Comparison of ENCODE assay signal across 8 cellular contexts in genomic region chr3:195634426-195635261, GRCh38. TPM values are rescaled to one million over a fixed set of nuclear protein-coding genes. Genes with fewer than 3 reads are reported as not detected.
DNase-seq lines count a peak whose midpoint lies in the region; ATAC-seq and TF ChIP-seq lines count a peak whose summit lies in the region.
"Not testable (repeated sequence)": the region's sequence is repeated elsewhere in the genome, so short reads cannot be mapped to it uniquely, and the experiment has no call there.

No MANE protein-coding gene starts in this region.

- peak overlapping the region; percentile 47 for H3K4me3 Mint-ChIP-seq in CD8-positive, alpha-beta T cell
- H3K4me3 Mint-ChIP-seq in activated T-cell treated with anti-CD3 and anti-CD28 coated beads, Interleukin-2, amount 50 U/mL, for 4 hours: peak overlapping the region; percentile 24

- TF ChIP-seq CTCF in CD8-positive, alpha-beta T cell (IDR thresholded peaks at IDR 0.05); esophagus muscularis mucosa (IDR thresholded peaks at IDR 0.05): not testable (repeated sequence)

- not testable (repeated sequence) for H3K4me1 ChIP-seq in CD8-positive, alpha-beta T cell (ENCODE audit: insufficient read depth, low read length); NT2/D1 (ENCODE audit: insufficient read depth, insufficient read length); esophagus muscularis mucosa; mononuclear cell (ENCODE audit: insufficient read depth, low read length)

- CTCF ChIA-PET in CD8-positive, alpha-beta T cell (lab: Charles Lee): not testable (repeated sequence)

- H3K9me3 Mint-ChIP-seq in CD8-positive, alpha-beta T cell; activated T-cell treated with anti-CD3 and anti-CD28 coated beads, Interleukin-2, amount 50 U/mL, for 4 hours: not testable (repeated sequence)

- H3K4me3 ChIP-seq in CD8-positive, alpha-beta T cell (ENCODE audit: low read depth, low read length): peak overlapping the region; percentile 57
- peak overlapping the region; percentile 49 for H3K4me3 ChIP-seq in NT2/D1 (ENCODE audit: insufficient read length, low read depth)
- H3K4me3 ChIP-seq in esophagus muscularis mucosa: peak overlapping the region; percentile 47 to 63 (median 54)
- H3K4me3 ChIP-seq in mononuclear cell (ENCODE audit: low read length): peak overlapping the region; percentile 45

- not testable (repeated sequence) for H3K4me1 Mint-ChIP-seq in CD8-positive, alpha-beta T cell (ENCODE audit: low read depth)
- H3K4me1 Mint-ChIP-seq in activated T-cell treated with anti-CD3 and anti-CD28 coated beads, Interleukin-2, amount 50 U/mL, for 4 hours (ENCODE audit: low read depth): peaks cover 17% of the 10 kb centered on the region

- intact Hi-C loops in CD8-positive, alpha-beta T cell (cut with DNase I, micrococcal nuclease); esophagus muscularis mucosa (cut with DNase I): not testable (repeated sequence)

- H3K27me3 Mint-ChIP-seq in CD8-positive, alpha-beta T cell (ENCODE audit: low read depth); activated T-cell treated with anti-CD3 and anti-CD28 coated beads, Interleukin-2, amount 50 U/mL, for 4 hours (ENCODE audit: low read depth): not testable (repeated sequence)

- peak; percentile 90 for ATAC-seq in CD8-positive, alpha-beta T cell
- ATAC-seq in GM19468 (IDR thresholded peaks at IDR 0.05; ENCODE audit: extremely low read depth, unreplicated experiment): peak; percentile 96
- peak; percentile 75 for ATAC-seq in HG03025 (IDR thresholded peaks at IDR 0.05; ENCODE audit: low FRiP score, unreplicated experiment)
- ATAC-seq in activated T-cell treated with anti-CD3 and anti-CD28 coated beads, Interleukin-2, amount 50 U/mL, for 4 hours: peak; percentile 91 to 93

- H3K27me3 ChIP-seq in CD8-positive, alpha-beta T cell (ENCODE audit: insufficient read depth, low read length); NT2/D1 (ENCODE audit: insufficient read depth, insufficient read length); esophagus muscularis mucosa; mononuclear cell (ENCODE audit: insufficient read depth, low read length): not testable (repeated sequence)

- not testable (repeated sequence) for H3K27ac Mint-ChIP-seq in CD8-positive, alpha-beta T cell

- not testable (repeated sequence) for H3K9me3 ChIP-seq in CD8-positive, alpha-beta T cell (ENCODE audit: low read length); NT2/D1 (ENCODE audit: insufficient read depth, low read length); esophagus muscularis mucosa; mononuclear cell (ENCODE audit: low read depth, low read length)

- DNase-seq in CD8-positive, alpha-beta T cell: peak in 5 of 7 experiments; percentile 30 to 64 (median 61)
- DNase-seq in NT2/D1 (ENCODE audit: low read depth, low spot score); esophagus muscularis mucosa (ENCODE audit: extremely low spot score): not testable (repeated sequence)
- peak; percentile 33 for DNase-seq in activated T-cell treated with anti-CD3 and anti-CD28 coated beads, Interleukin-2, amount 50 U/mL, for 4 hours
- DNase-seq in stimulated activated CD4-positive, alpha-beta T cell treated with anti-CD3 and anti-CD28 coated beads, Interleukin-4, amount 100 ng/mL, for 48 hours (ENCODE audit: low read depth in 2 of 2): peak; percentile 36 to 49

- peak overlapping the region; percentile 67 for H3K9ac ChIP-seq in NT2/D1 (ENCODE audit: insufficient read length, low read depth)

- POLR2A ChIA-PET in CD8-positive, alpha-beta T cell (lab: Charles Lee): not testable (repeated sequence)

- TF ChIP-seq EP300 in esophagus muscularis mucosa (IDR thresholded peaks at IDR 0.05): not testable (repeated sequence)

- 0% methylated on average over 5 of the region's 70 CpGs for WGBS in esophagus muscularis mucosa

- TF ChIP-seq POLR2A in esophagus muscularis mucosa (IDR thresholded peaks at IDR 0.05; ENCODE audit: low read depth): not testable (repeated sequence)

- H3K36me3 Mint-ChIP-seq in CD8-positive, alpha-beta T cell; activated T-cell treated with anti-CD3 and anti-CD28 coated beads, Interleukin-2, amount 50 U/mL, for 4 hours (ENCODE audit: insufficient read depth): not testable (repeated sequence)

- H3K27ac ChIP-seq in CD8-positive, alpha-beta T cell (ENCODE audit: low read depth, low read length): peak overlapping the region; percentile 58
- peak overlapping the region in 2 of 4 donors; percentile 59 to 78 for H3K27ac ChIP-seq in esophagus muscularis mucosa (replicated peaks in 1 of 4)

- not testable (repeated sequence) for H3K36me3 ChIP-seq in CD8-positive, alpha-beta T cell (ENCODE audit: insufficient read depth, low read length); NT2/D1 (ENCODE audit: insufficient read depth, insufficient read length, low read length); esophagus muscularis mucosa

RNA-seq across cellular contexts. Expression of gene APOD, which starts 50.9 kb away (rescaled TPM):
- not detected for total RNA-seq in CD8-positive, alpha-beta T cell
- not detected for total RNA-seq in activated T-cell treated with anti-CD3 and anti-CD28 coated beads, Interleukin-2, amount 50 U/mL, for 4 hours
- total RNA-seq in esophagus muscularis mucosa (100 to 1,000 TPM; 355 to 591 (median 523) TPM), mononuclear cell (not detected)

Comparison
In these comparisons a context has a peak if more than half of its experiments do, and no peak if none do; other contexts are left out.
1. RNA of gene APOD, which starts 50.9 kb away (total RNA-seq): 355 to 591 TPM in esophagus muscularis mucosa; not detected in activated T-cell treated with anti-CD3 and anti-CD28 coated beads, Interleukin-2, amount 50 U/mL, for 4 hours, not detected in CD8-positive, alpha-beta T cell and not detected in mononuclear cell (single experiment); every median in the first group is over 100 times any median in the second.
2. Peak in every context shown above with its lines, with median percentiles within 50 percentile points of each other: ATAC-seq and H3K4me3 ChIP-seq.